In the genomic region with DNA sequence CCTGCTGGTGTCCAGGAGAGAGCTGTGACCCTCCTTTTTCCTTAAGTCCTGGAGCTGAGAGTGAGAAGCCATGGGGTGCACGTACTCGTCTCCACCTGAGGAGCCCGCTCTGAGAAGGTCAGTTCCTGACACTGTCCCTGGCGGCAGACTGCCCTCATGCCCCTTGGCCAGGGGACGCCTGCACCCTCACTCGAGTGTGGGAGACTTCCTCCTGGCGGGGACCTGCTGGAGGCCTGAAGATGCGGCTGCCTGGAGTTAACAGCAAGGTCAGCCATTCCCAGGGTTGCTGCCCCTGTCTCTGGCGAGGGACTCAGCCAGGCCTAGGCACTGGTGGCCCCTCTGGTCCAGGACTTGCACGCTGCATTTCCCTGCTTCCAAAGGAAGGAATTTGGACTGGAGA, we compare ENCODE assay signal across 1 cellular context.
TF ChIP-seq lines count a peak whose summit lies in the region.

No MANE protein-coding gene starts in this region.

TF ChIP-seq in H1, 55 proteins besides CTCF, POLR2A, EP300 and RAD21:
- TF ChIP-seq NRF1 (IDR thresholded peaks at IDR 0.05; ENCODE audit: low read depth, low read length): no peak
- TF ChIP-seq CEBPB (IDR thresholded peaks at IDR 0.05; ENCODE audit: low read depth, low read length): no peak
- TF ChIP-seq GTF2F1 (IDR thresholded peaks at IDR 0.05; ENCODE audit: borderline replicate concordance, low read depth, low read length): no peak
- no peak for TF ChIP-seq TBP (IDR thresholded peaks at IDR 0.05; ENCODE audit: low read depth, low read length)
- TF ChIP-seq PHF8 (conservative IDR thresholded peaks at IDR 0.05; ENCODE audit: low read depth, low read length): no peak
- TF ChIP-seq SIN3A (conservative IDR thresholded peaks at IDR 0.05 in 1 of 2, IDR thresholded peaks at IDR 0.05 in 1 of 2; ENCODE audit: low read depth in 1 of 2, low read length in 2 of 2): no peak
- TF ChIP-seq JUN (IDR thresholded peaks at IDR 0.05; ENCODE audit: low read depth, low read length): no peak
- TF ChIP-seq RBBP5 (IDR thresholded peaks at IDR 0.05; ENCODE audit: borderline replicate concordance, low read depth, low read length): no peak
- TF ChIP-seq SUZ12 (IDR thresholded peaks at IDR 0.05; ENCODE audit: low read length): no peak
- TF ChIP-seq SP2 (IDR thresholded peaks at IDR 0.05; ENCODE audit: low read length): no peak
- no peak for TF ChIP-seq FOSL1 (IDR thresholded peaks at IDR 0.05; ENCODE audit: insufficient read depth, low read depth, low read length)
- TF ChIP-seq POLR2AphosphoS5 (IDR thresholded peaks at IDR 0.05; ENCODE audit: low read depth, low read length): no peak
- no peak for TF ChIP-seq TEAD4 (IDR thresholded peaks at IDR 0.05; ENCODE audit: low read depth, low read length)
- TF ChIP-seq, protein P1, sequence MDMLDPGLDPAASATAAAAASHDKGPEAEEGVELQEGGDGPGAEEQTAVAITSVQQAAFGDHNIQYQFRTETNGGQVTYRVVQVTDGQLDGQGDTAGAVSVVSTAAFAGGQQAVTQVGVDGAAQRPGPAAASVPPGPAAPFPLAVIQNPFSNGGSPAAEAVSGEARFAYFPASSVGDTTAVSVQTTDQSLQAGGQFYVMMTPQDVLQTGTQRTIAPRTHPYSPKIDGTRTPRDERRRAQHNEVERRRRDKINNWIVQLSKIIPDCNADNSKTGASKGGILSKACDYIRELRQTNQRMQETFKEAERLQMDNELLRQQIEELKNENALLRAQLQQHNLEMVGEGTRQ (IDR thresholded peaks at IDR 0.05; ENCODE audit: low read length): no peak
- no peak for TF ChIP-seq CHD2 (IDR thresholded peaks at IDR 0.05; ENCODE audit: low read length)
- no peak for TF ChIP-seq ASH2L (IDR thresholded peaks at IDR 0.05; ENCODE audit: low read length)
- no peak for TF ChIP-seq CREB1 (IDR thresholded peaks at IDR 0.05)
- TF ChIP-seq SP4 (IDR thresholded peaks at IDR 0.05; ENCODE audit: low read length): no peak
